ENCODE assay signal across 23 cellular contexts in the genomic region with DNA sequence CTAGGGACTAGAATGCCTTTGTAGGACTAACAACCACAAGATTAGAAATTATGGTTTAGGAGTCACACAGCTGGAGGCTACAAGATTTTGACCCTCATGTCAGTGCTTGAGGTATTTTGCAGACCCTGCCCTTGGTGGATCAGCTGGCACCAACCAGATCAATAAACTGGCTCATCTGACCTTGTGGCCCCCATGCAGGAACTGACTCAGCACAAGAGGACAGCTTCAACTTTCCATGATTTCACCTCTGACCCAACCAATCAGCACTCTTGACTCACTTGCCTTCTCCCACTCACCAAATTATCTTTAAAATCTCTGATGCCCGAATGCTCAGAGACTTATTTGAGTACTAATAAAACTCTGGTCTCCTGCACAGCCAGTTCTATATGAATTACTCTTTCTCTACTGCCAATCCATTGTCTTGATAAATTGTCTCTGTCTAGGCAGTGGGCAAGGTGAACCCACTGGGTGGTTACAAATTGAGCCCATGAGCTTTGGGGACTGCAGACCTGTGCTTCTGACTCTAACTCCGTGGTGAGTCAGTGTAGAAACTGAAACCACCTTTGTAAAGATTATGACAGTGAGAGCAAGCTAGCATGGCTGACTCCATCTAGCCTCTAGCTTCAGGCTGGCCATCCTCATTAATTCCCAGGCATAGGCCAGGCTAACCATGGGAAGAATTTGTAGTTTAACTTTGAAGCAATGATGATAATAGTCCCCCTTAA. TPM values are rescaled to one million over a fixed set of nuclear protein-coding genes. Genes with fewer than 3 reads are reported as not detected.
A peak's percentile ranks its signal among the peaks of the same experiment; 100 is the strongest.
DNase-seq lines count a peak whose midpoint lies in the region; ATAC-seq lines count a peak whose summit lies in the region.
"Had no signal": no experiment of that assay in that cellular context is flagged by ENCODE, and none has a peak within 500 bp of the region (broad histone marks: within the 10 kb centered on the region; RNA-seq: fewer than 3 reads in every experiment).

No MANE protein-coding gene starts in this region.

- H3K27ac Mint-ChIP-seq in activated naive CD4-positive, alpha-beta T cell treated with anti-CD3 and anti-CD28 coated beads, Interleukin-2, amount 50 U/mL, for 72 hours, result peak overlapping the region in 1 of 2 donors; percentile 3
- peak overlapping the region; percentile 46 for H3K27ac Mint-ChIP-seq in activated naive CD8-positive, alpha-beta T cell
- H3K27ac Mint-ChIP-seq: CD8-positive, alpha-beta T cell; GM23338 had no signal

- no peaks in the 10 kb centered on the region for H3K9me3 Mint-ChIP-seq in activated naive CD4-positive, alpha-beta T cell treated with anti-CD3 and anti-CD28 coated beads, Interleukin-2, amount 50 U/mL, for 72 hours
- no peaks in the 10 kb centered on the region for H3K9me3 Mint-ChIP-seq in activated naive CD8-positive, alpha-beta T cell (ENCODE audit: low read depth)
- H3K9me3 Mint-ChIP-seq: CD8-positive, alpha-beta T cell had no signal

- no peaks in the 10 kb centered on the region for H3K36me3 Mint-ChIP-seq in activated naive CD4-positive, alpha-beta T cell treated with anti-CD3 and anti-CD28 coated beads, Interleukin-2, amount 50 U/mL, for 72 hours
- no peaks in the 10 kb centered on the region for H3K36me3 Mint-ChIP-seq in activated naive CD8-positive, alpha-beta T cell
- H3K36me3 Mint-ChIP-seq: CD8-positive, alpha-beta T cell had no signal

- H3K4me3 Mint-ChIP-seq in activated naive CD8-positive, alpha-beta T cell, result peak overlapping the region; percentile 11
- H3K4me3 Mint-ChIP-seq: CD8-positive, alpha-beta T cell; GM23338 had no signal

- DNase-seq in activated naive CD4-positive, alpha-beta T cell treated with anti-CD3 and anti-CD28 coated beads, Interleukin-2, amount 50 U/mL, for 72 hours (ENCODE audit: low spot score in 2 of 2), result peak in 1 of 2 donors; percentile 28
- DNase-seq in activated naive CD4-positive, alpha-beta T cell treated with Interleukin-2 at 50 U/mL for 16 hours, result no peak
- DNase-seq in M059J (ENCODE audit: low read depth) (peak; percentile 80), kidney glomerular epithelial cell (lab: John Stamatoyannopoulos, UW) (no peak)
- peak; percentile 20 for DNase-seq in stimulated activated naive CD8-positive, alpha-beta T cell treated with anti-CD3 and anti-CD28 coated beads, Interleukin-15, Interleukin-2, amounts not matched to agents 100 U/mL and 50 U/mL, for 24 hours
- DNase-seq: CD8-positive, alpha-beta T cell; dermis blood vessel endothelial cell; hypothalamus; NCI-H1436; NCI-H524 treated with DMSO at 0.1 percent for 48 hours; SHP77 treated with DMSO at 0.1 percent for 48 hours; stimulated activated naive CD4-positive, alpha-beta T cell treated with Interleukin-2 at 50 U/mL for 16 hours; transverse colon had no signal

- ATAC-seq in activated naive CD4-positive, alpha-beta T cell treated with anti-CD3 and anti-CD28 coated beads, Interleukin-2, amount 50 U/mL, for 72 hours, result peak; percentile 90 to 94
- peak; percentile 88 for ATAC-seq in stimulated activated naive CD8-positive, alpha-beta T cell treated with anti-CD3 and anti-CD28 coated beads, Interleukin-15, Interleukin-2, amounts not matched to agents 100 U/mL and 50 U/mL, for 24 hours
- ATAC-seq in HG03460 (IDR thresholded peaks at IDR 0.05; ENCODE audit: unreplicated experiment) (no peak), HG03571 (IDR thresholded peaks at IDR 0.05; ENCODE audit: unreplicated experiment) (no peak)
- ATAC-seq: CD8-positive, alpha-beta T cell; foreskin keratinocyte; GM23338; HepG2 had no signal

- peaks cover 15% of the 10 kb centered on the region for H3K4me1 Mint-ChIP-seq in activated naive CD8-positive, alpha-beta T cell (ENCODE audit: low read depth)
- H3K4me1 Mint-ChIP-seq: GM23338 had no signal

- peaks cover 11% of the 10 kb centered on the region for H3K27me3 Mint-ChIP-seq in activated naive CD8-positive, alpha-beta T cell

RNA-seq across cellular contexts. Expression of a gene that starts 33.8 kb away (rescaled TPM):
- not detected for total RNA-seq in activated naive CD4-positive, alpha-beta T cell treated with anti-CD3 and anti-CD28 coated beads, Interleukin-2, amount 50 U/mL, for 72 hours
- total RNA-seq in M059J (2014; rRNA removed; shearing (Covaris generic)), result not detected in 2 replicates
- total RNA-seq: activated CD8-positive, alpha-beta memory T cell treated with anti-CD3 and anti-CD28 coated beads for 36 hours; CD8-positive, alpha-beta T cell; dermis blood vessel endothelial cell; endothelial cell of umbilical vein; foreskin keratinocyte; GM23338; HepG2; lung microvascular endothelial cell; smooth muscle cell had no signal

Comparison
In these comparisons a context has a peak if more than half of its experiments do, and no peak if none do; other contexts are left out.
1. ATAC-seq: peak in activated naive CD4-positive, alpha-beta T cell treated with anti-CD3 and anti-CD28 coated beads, Interleukin-2, amount 50 U/mL, for 72 hours (2 of 2) and stimulated activated naive CD8-positive, alpha-beta T cell treated with anti-CD3 and anti-CD28 coated beads, Interleukin-15, Interleukin-2, amounts not matched to agents 100 U/mL and 50 U/mL, for 24 hours (single experiment); none in HG03460 (single experiment) and HG03571 (single experiment).
2. DNase-seq: peak in M059J (single experiment) and stimulated activated naive CD8-positive, alpha-beta T cell treated with anti-CD3 and anti-CD28 coated beads, Interleukin-15, Interleukin-2, amounts not matched to agents 100 U/mL and 50 U/mL, for 24 hours (single experiment); none in activated naive CD4-positive, alpha-beta T cell treated with Interleukin-2 at 50 U/mL for 16 hours (single experiment) and kidney glomerular epithelial cell (single experiment).